In the genomic region with DNA sequence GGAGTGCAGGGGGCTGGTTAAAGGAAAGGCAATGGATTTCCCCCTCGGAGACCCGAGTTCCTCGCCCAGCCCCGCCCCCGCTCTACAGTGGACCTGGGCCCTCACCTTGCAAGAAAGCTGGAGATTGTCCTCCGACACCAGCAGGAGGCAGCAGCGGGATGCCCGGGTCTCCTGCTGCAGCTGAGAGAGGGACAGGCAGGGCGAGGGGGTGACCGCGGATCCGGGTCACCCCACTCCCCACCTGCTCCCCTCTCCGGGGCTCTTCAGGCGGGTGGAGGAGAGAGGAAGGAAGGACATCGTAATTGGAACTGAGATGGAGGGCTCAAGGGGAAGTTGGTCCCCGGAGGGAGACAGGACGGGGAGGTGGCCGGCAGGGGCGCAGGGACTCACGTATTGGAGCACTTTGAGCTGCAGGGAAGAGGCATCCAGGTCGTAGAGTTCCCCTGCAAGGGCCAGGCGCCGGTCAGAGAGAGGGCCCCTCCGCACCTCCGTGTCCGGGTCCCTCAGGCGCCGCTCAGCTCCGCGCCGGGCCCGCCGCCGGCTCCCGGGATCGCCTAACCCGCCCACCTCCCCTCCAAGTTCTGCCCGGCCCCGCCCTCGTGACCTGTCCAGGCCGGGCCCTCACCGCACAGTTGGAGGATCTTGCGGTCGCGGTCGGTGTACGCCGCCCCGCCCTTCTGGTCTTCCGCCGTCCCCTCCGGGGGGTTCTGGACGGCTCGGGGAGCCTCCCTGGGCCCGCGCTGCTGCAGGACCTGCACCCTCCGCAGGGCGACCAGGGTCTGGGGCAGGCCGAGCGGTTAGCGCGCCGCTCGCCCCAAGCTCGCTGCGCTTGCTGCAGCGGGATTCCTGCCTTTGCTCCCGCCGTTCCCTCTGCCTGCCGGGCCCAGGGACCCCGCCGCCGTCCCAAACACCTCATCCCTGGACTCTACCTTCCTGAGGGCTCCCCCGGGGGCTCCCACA, we compare ENCODE assay signal across 7 cellular contexts.
DNase-seq lines count a peak whose midpoint lies in the region; ATAC-seq and TF ChIP-seq lines count a peak whose summit lies in the region.

No MANE protein-coding gene starts in this region.

- peaks cover 58 to 59% of the 10 kb centered on the region in 2 donors for H3K27me3 Mint-ChIP-seq in T-cell
- peaks cover 80% of the 10 kb centered on the region for H3K27me3 Mint-ChIP-seq in brain

- peak; percentile 26 for DNase-seq in H4 (ENCODE audit: low spot score)
- DNase-seq in T-cell: peak in 32 of 34 experiments; percentile 16 to 56 (median 39)
- no peak for DNase-seq in left lobe of liver (ENCODE audit: low spot score)
- peak in 1 of 2 donors; percentile 69 for DNase-seq in stimulated activated effector memory CD8-positive, alpha-beta T cell treated with anti-CD3 and anti-CD28 coated beads, Interleukin-12 subunit alpha, Interleukin-12 subunit beta, amount 100 ng/mL, for 72 hours (ENCODE audit: low spot score in 2 of 2)
- no peak for DNase-seq in SKM-1 (lab: John Stamatoyannopoulos, UW; ENCODE audit: unreplicated experiment)

- H3K27ac Mint-ChIP-seq in T-cell: no peak overlapping the region
- peak overlapping the region in 1 of 5 experiments; percentile 97 for H3K27ac Mint-ChIP-seq in brain
- H3K27ac Mint-ChIP-seq in stimulated activated effector memory CD8-positive, alpha-beta T cell treated with anti-CD3 and anti-CD28 coated beads, Interleukin-12 subunit alpha, Interleukin-12 subunit beta, amount 100 ng/mL, for 72 hours: no peak overlapping the region

- POLR2A ChIA-PET in T-cell (lab: Charles Lee): no interaction called here

- peak overlapping the region; percentile 64 to 87 (median 64) for H3K4me3 Mint-ChIP-seq in T-cell
- H3K4me3 Mint-ChIP-seq in brain: peak overlapping the region in 4 of 5 experiments; percentile 7 to 78 (median 76)
- H3K4me3 Mint-ChIP-seq in stimulated activated effector memory CD8-positive, alpha-beta T cell treated with anti-CD3 and anti-CD28 coated beads, Interleukin-12 subunit alpha, Interleukin-12 subunit beta, amount 100 ng/mL, for 72 hours: peak overlapping the region; percentile 75

- peak; percentile 20 to 37 (median 29) for ATAC-seq in T-cell (replicated peaks in 1 of 4)
- peak; percentile 32 for ATAC-seq in left lobe of liver
- ATAC-seq in stimulated activated effector memory CD8-positive, alpha-beta T cell treated with anti-CD3 and anti-CD28 coated beads, Interleukin-12 subunit alpha, Interleukin-12 subunit beta, amount 100 ng/mL, for 72 hours: peak; percentile 47
- no peak for ATAC-seq in HG03139 (IDR thresholded peaks at IDR 0.05; ENCODE audit: unreplicated experiment)

- peaks cover 38 to 40% (median 39%) of the 10 kb centered on the region in 3 donors for H3K4me1 Mint-ChIP-seq in T-cell
- peaks cover 56% of the 10 kb centered on the region for H3K4me1 Mint-ChIP-seq in brain
- H3K4me1 Mint-ChIP-seq in stimulated activated effector memory CD8-positive, alpha-beta T cell treated with anti-CD3 and anti-CD28 coated beads, Interleukin-12 subunit alpha, Interleukin-12 subunit beta, amount 100 ng/mL, for 72 hours: peaks cover 64% of the 10 kb centered on the region

- H3K36me3 Mint-ChIP-seq in T-cell: peaks cover 10% of the 10 kb centered on the region
- peaks cover 9% of the 10 kb centered on the region for H3K36me3 Mint-ChIP-seq in brain
- H3K36me3 Mint-ChIP-seq in stimulated activated effector memory CD8-positive, alpha-beta T cell treated with anti-CD3 and anti-CD28 coated beads, Interleukin-12 subunit alpha, Interleukin-12 subunit beta, amount 100 ng/mL, for 72 hours: no peaks in the 10 kb centered on the region

- peak; percentile 66 to 76 for TF ChIP-seq CTCF in brain (conservative IDR thresholded peaks at IDR 0.05)

- CTCF ChIA-PET in T-cell (lab: Charles Lee): interaction anchor here in 1 of 2 donors (0.6 to 1.1 kb wide), 4 partner anchors 12 to 196 kb away, joined by 3 to 5 read pairs (median 4); no protein-coding TSS in a partner anchor

- H3K9me3 Mint-ChIP-seq in T-cell (no peaks in the 10 kb centered on the region), brain (no peaks in the 10 kb centered on the region)
- no peaks in the 10 kb centered on the region for H3K9me3 Mint-ChIP-seq in stimulated activated effector memory CD8-positive, alpha-beta T cell treated with anti-CD3 and anti-CD28 coated beads, Interleukin-12 subunit alpha, Interleukin-12 subunit beta, amount 100 ng/mL, for 72 hours

Comparison
In these comparisons a context has a peak if more than half of its experiments do, and no peak if none do; other contexts are left out.
1. DNase-seq: peak in H4 (single experiment) and T-cell (32 of 34); none in left lobe of liver (single experiment) and SKM-1 (single experiment).
2. Peak in every context shown above with its lines, with median percentiles within 50 percentile points of each other: H3K4me3 Mint-ChIP-seq.